ENCODE assay signal across 12 cellular contexts in genomic region chr17:41519501-41520224, GRCh38. TPM values are rescaled to one million over a fixed set of nuclear protein-coding genes. Genes with fewer than 3 reads are reported as not detected.
DNase-seq lines count a peak whose midpoint lies in the region; ATAC-seq and TF ChIP-seq lines count a peak whose summit lies in the region.
"Had no signal": no experiment of that assay in that cellular context is flagged by ENCODE, and none has a peak within 500 bp of the region (broad histone marks: within the 10 kb centered on the region; RNA-seq: fewer than 3 reads in every experiment).

No MANE protein-coding gene starts in this region.

- TF ChIP-seq CTCF in RWPE1 (conservative IDR thresholded peaks at IDR 0.05; ENCODE audit: low read depth) = no peak

- no peaks in the 10 kb centered on the region for H3K9me3 ChIP-seq in mesodermal cell (ENCODE audit: control insufficient read depth, low read length)
- H3K9me3 ChIP-seq: BLaER1 treated with 17β-estradiol and CSF1 and Interleukin-3, amounts not matched to agents 10 nM and 100 nM had no signal

- H3K4me1 ChIP-seq in mesodermal cell (ENCODE audit: control insufficient read depth, insufficient read depth, low read length, poor library complexity, severe bottlenecking) = peaks cover 41% of the 10 kb centered on the region

- CTCF ChIA-PET in RWPE1 (lab: Yijun Ruan, JAX) = interaction anchor here (0.6 to 6.5 kb wide), 6 partner anchors 14 to 197 kb away, joined by 3 to 36 read pairs (median 4); no protein-coding TSS in a partner anchor

- POLR2A ChIA-PET in RWPE1 (lab: Yijun Ruan, JAX; ENCODE audit: low non-redundant PET) = interaction anchor here (1.5 kb wide), 1 partner anchor 18 kb away, joined by 4 read pairs; no protein-coding TSS in a partner anchor

- DNase-seq in DMS 273 treated with DMSO at 0.1 percent for 48 hours (lab: John Stamatoyannopoulos, UW) (peak; percentile 90), NCI-H1694 treated with DMSO at 0.1 percent for 48 hours (lab: John Stamatoyannopoulos, UW) (peak; percentile 97), RWPE1 (ENCODE audit: low spot score) (peak; percentile 88), kidney glomerular epithelial cell (lab: John Stamatoyannopoulos, UW) (no peak), AG08396 (ENCODE audit: low spot score) (no peak)
- DNase-seq: stimulated activated CD4-positive, alpha-beta T cell treated with anti-CD3 and anti-CD28 coated beads, Interleukin-12 subunit alpha, Interleukin-12 subunit beta, amount 100 ng/mL, for 4 hours had no signal

- no peak overlapping the region for H3K4me3 ChIP-seq in mesodermal cell (ENCODE audit: extremely low read depth, insufficient read depth, low read length, poor library complexity, severe bottlenecking)
- H3K4me3 ChIP-seq: BLaER1 treated with 17β-estradiol and CSF1 and Interleukin-3, amounts not matched to agents 10 nM and 100 nM had no signal

- ATAC-seq in HG02571 (IDR thresholded peaks at IDR 0.05; ENCODE audit: unreplicated experiment) (no peak), GM18907 (IDR thresholded peaks at IDR 0.05; ENCODE audit: unreplicated experiment) (no peak)
- ATAC-seq: stimulated activated memory B cell treated with anti-CD40 and anti-IgM and Interleukin-4, amounts not matched to agents 10 μg/mL and 1 μg/mL and 100 μg/mL, for 72 hours had no signal

- 70 to 78% methylated on average over 9 to 10 of the region's 11 CpGs for WGBS in mesodermal cell (ENCODE audit: insufficient coverage in 2 of 2), 2 experiments

- peaks cover 21% of the 10 kb centered on the region for H3K36me3 ChIP-seq in mesodermal cell (ENCODE audit: control insufficient read depth, insufficient read depth, low read length)
- H3K36me3 ChIP-seq: BLaER1 treated with 17β-estradiol and CSF1 and Interleukin-3, amounts not matched to agents 10 nM and 100 nM had no signal

- H3K27ac ChIP-seq in RWPE1 (peak overlapping the region; percentile 98), mesodermal cell (ENCODE audit: low read depth, low read length, severe bottlenecking) (peak overlapping the region; percentile 36)
- H3K27ac ChIP-seq: BLaER1 treated with 17β-estradiol and CSF1 and Interleukin-3, amounts not matched to agents 10 nM and 100 nM had no signal

RNA-seq across cellular contexts. Expression of gene KRT15, which starts 1.0 kb away (rescaled TPM):
- polyA plus RNA-seq in mesodermal cell (2013, experiment 1 of 2) = 0.22 TPM
- 0.40 TPM for polyA plus RNA-seq in mesodermal cell (2013, experiment 2 of 2)

RNA-seq across cellular contexts. Expression of gene KRT19, which starts 8.4 kb away (rescaled TPM):
- 638 TPM for polyA plus RNA-seq in mesodermal cell (2013, experiment 1 of 2)
- 743 TPM for polyA plus RNA-seq in mesodermal cell (2013, experiment 2 of 2)

RNA-seq across cellular contexts. Expression of gene KRT13, which starts 14.3 kb away (rescaled TPM):
- not detected for polyA plus RNA-seq in mesodermal cell (2013, experiment 1 of 2)
- not detected for polyA plus RNA-seq in mesodermal cell (2013, experiment 2 of 2)
- polyA plus RNA-seq: endothelial cell of umbilical vein had no signal

RNA-seq across cellular contexts. Expression of gene KRT36, which starts 30.0 kb away (rescaled TPM):
- polyA plus RNA-seq in mesodermal cell (2013, experiment 1 of 2) = not detected
- not detected for polyA plus RNA-seq in mesodermal cell (2013, experiment 2 of 2)

RNA-seq across cellular contexts. Expression of gene KRT35, which starts 38.7 kb away (rescaled TPM):
- polyA plus RNA-seq in mesodermal cell (2013, experiment 1 of 2) = not detected
- polyA plus RNA-seq in mesodermal cell (2013, experiment 2 of 2) = not detected
- polyA plus RNA-seq: endothelial cell of umbilical vein had no signal

Comparison
In these comparisons a context has a peak if more than half of its experiments do, and no peak if none do; other contexts are left out.
1. DNase-seq: peak in DMS 273 treated with DMSO at 0.1 percent for 48 hours (single experiment), NCI-H1694 treated with DMSO at 0.1 percent for 48 hours (single experiment) and RWPE1 (single experiment); none in kidney glomerular epithelial cell (single experiment) and AG08396 (single experiment).